25 cellular contexts compared by ENCODE assay signal in genomic region chr13:94535775-94536174, GRCh38. TPM values are rescaled to one million over a fixed set of nuclear protein-coding genes. Genes with fewer than 3 reads are reported as not detected.
"Had no signal": no experiment of that assay in that cellular context is flagged by ENCODE, and none has a peak within 500 bp of the region (broad histone marks: within the 10 kb centered on the region; RNA-seq: fewer than 3 reads in every experiment).

No MANE protein-coding gene starts in this region.

- ATAC-seq: activated T-cell treated with anti-CD3 and anti-CD28 coated beads, Interleukin-2, amount 50 U/mL, for 72 hours; PC-3; SK-N-SH treated with all-trans-retinoic acid at 6 μM for 48 hours had no signal

- H3K27me3 Mint-ChIP-seq: activated CD4-positive, alpha-beta memory T cell treated with anti-CD3 and anti-CD28 coated beads for 36 hours had no signal

- DNase-seq: activated B cell treated with CpG ODN at 0.5 μM for 24 hours; activated CD4-positive, alpha-beta memory T cell treated with anti-CD3 and anti-CD28 coated beads for 36 hours; activated CD4-positive, alpha-beta T cell treated with anti-CD3 and anti-CD28 coated beads for 1 hour; activated CD4-positive, alpha-beta T cell treated with anti-CD3 and anti-CD28 coated beads, Interleukin-2, amount 10 ng/mL, durations not matched to agents 24 days and 14 days; activated CD8-positive, alpha-beta memory T cell treated with anti-CD3 and anti-CD28 coated beads, Interleukin-2, amount 50 U/mL, for 4 hours; activated naive CD4-positive, alpha-beta T cell treated with anti-CD3 and anti-CD28 coated beads, Interleukin-2, amount 50 U/mL, for 16 hours; activated T-cell treated with anti-CD3 and anti-CD28 coated beads, Interleukin-2, amount 50 U/mL, for 72 hours; brain microvascular endothelial cell; cerebellar nuclear complex; KG1; MV-4-11; NCI-H1092 treated with DMSO at 0.1 percent for 48 hours; NCI-H1436; NCI-H1694 treated with DMSO at 0.1 percent for 48 hours; NCI-H2029 treated with DMSO at 0.1 percent for 48 hours; NCI-H446; NCI-H524; PC-3; SHP77; SW 1271; T-helper 9 cell had no signal

- H3K36me3 ChIP-seq: brain microvascular endothelial cell, SJSA1 had no signal

- H3K27ac Mint-ChIP-seq: activated B cell treated with CpG ODN at 0.5 μM for 24 hours; activated CD4-positive, alpha-beta memory T cell treated with anti-CD3 and anti-CD28 coated beads for 36 hours; activated CD4-positive, alpha-beta T cell treated with anti-CD3 and anti-CD28 coated beads, Interleukin-2, amount 10 ng/mL, durations not matched to agents 24 days and 14 days; activated T-cell treated with anti-CD3 and anti-CD28 coated beads, Interleukin-2, amount 50 U/mL, for 72 hours; T-helper 1 cell treated with Interleukin-12 subunit alpha and Interleukin-12 subunit beta and Interleukin-4 antibody, amounts not matched to agents 30 μg/mL and 1 μg/mL, for 36 hours had no signal

- H3K9me3 Mint-ChIP-seq: T-helper 1 cell treated with Interleukin-12 subunit alpha and Interleukin-12 subunit beta and Interleukin-4 antibody, amounts not matched to agents 30 μg/mL and 1 μg/mL, for 36 hours had no signal

- H3K4me1 Mint-ChIP-seq: activated B cell treated with CpG ODN at 0.5 μM for 24 hours had no signal

- H3K9me3 ChIP-seq: SJSA1 had no signal

- H3K4me3 Mint-ChIP-seq: activated B cell treated with CpG ODN at 0.5 μM for 24 hours; activated CD4-positive, alpha-beta memory T cell treated with anti-CD3 and anti-CD28 coated beads for 36 hours; activated CD4-positive, alpha-beta T cell treated with anti-CD3 and anti-CD28 coated beads, Interleukin-2, amount 10 ng/mL, durations not matched to agents 24 days and 14 days; activated T-cell treated with anti-CD3 and anti-CD28 coated beads, Interleukin-2, amount 50 U/mL, for 72 hours; T-helper 1 cell treated with Interleukin-12 subunit alpha and Interleukin-12 subunit beta and Interleukin-4 antibody, amounts not matched to agents 30 μg/mL and 1 μg/mL, for 36 hours had no signal

- H3K27ac ChIP-seq: brain microvascular endothelial cell, SJSA1 had no signal

RNA-seq across cellular contexts. Expression of gene DCT, which starts 56.3 kb away (rescaled TPM):
- total RNA-seq: activated CD4-positive, alpha-beta T cell treated with anti-CD3 and anti-CD28 coated beads, Interleukin-2, amount 10 ng/mL, durations not matched to agents 24 days and 14 days; MCF 10A; PC-3; SJSA1 had no signal
